Comparison of ENCODE assay signal across 8 cellular contexts in genomic region chr9:128159784-128160602, GRCh38. TPM values are rescaled to one million over a fixed set of nuclear protein-coding genes. Genes with fewer than 3 reads are reported as not detected.
A peak's percentile ranks its signal among the peaks of the same experiment; 100 is the strongest.
DNase-seq lines count a peak whose midpoint lies in the region; ATAC-seq and TF ChIP-seq lines count a peak whose summit lies in the region.

Gene BBLN (plus strand): TSS chr9:128160265. CDS start chr9:128160408, 143 bp downstream.

- peaks cover 12% of the 10 kb centered on the region for H3K79me1 ChIP-seq in trophoblast cell (ENCODE audit: low read length)

- peak within 1 kb of the TSS; percentile 88 for H2AK5ac ChIP-seq in trophoblast cell (ENCODE audit: low read length)

- peak within 1 kb of the TSS; percentile 94 for H2AFZ ChIP-seq in trophoblast cell (ENCODE audit: insufficient read depth, low read length, poor library complexity)

- H3K4me1 ChIP-seq in adipocyte (ENCODE audit: control insufficient read depth, insufficient read depth, low read length) (peaks cover 31% of the 10 kb centered on the region), cardiac muscle cell (ENCODE audit: low read depth) (no peaks in the 10 kb centered on the region), trophoblast cell (ENCODE audit: control insufficient read depth in 1 of 2, insufficient read depth in 2 of 2, low read length in 2 of 2) (peaks cover 5 to 9% of the 10 kb centered on the region in 2 experiments), tibial nerve (peaks cover 0 to 28% (median 5%) of the 10 kb centered on the region in 4 donors)

- H3K4me2 ChIP-seq in trophoblast cell (ENCODE audit: low read length), result peak within 1 kb of the TSS; percentile 80

- H3K23ac ChIP-seq in trophoblast cell (ENCODE audit: low read length), result no peak within 1 kb of the TSS

- no CpG with 5 or more reads among the region's 77 CpGs for WGBS in trophoblast cell (ENCODE audit: extremely low coverage, insufficient coverage, insufficient read length)
- 1% methylated on average over 36 to 68 of the region's 77 CpGs for WGBS in tibial nerve, 2 donors

- peak within 1 kb of the TSS; percentile 91 for H3K9ac ChIP-seq in adipocyte (ENCODE audit: low read length)
- peak within 1 kb of the TSS; percentile 81 for H3K9ac ChIP-seq in trophoblast cell (ENCODE audit: low read length)

- peaks cover 5% of the 10 kb centered on the region for H3K79me2 ChIP-seq in trophoblast cell (ENCODE audit: control insufficient read depth, insufficient read depth, low read length, poor library complexity)

- peak in 1 of 2 donors; percentile 44 for TF ChIP-seq POLR2A in tibial nerve (IDR thresholded peaks at IDR 0.05)

- no peak for TF ChIP-seq CTCF in GM10248 (IDR thresholded peaks at IDR 0.05; ENCODE audit: control extremely low read depth, extremely low read depth, low read depth, missing control alignments)
- TF ChIP-seq CTCF in cardiac muscle cell (IDR thresholded peaks at IDR 0.05; ENCODE audit: low read depth, low read length), result no peak
- TF ChIP-seq CTCF in tibial nerve (IDR thresholded peaks at IDR 0.05), result no peak

- peak within 1 kb of the TSS; percentile 26 for H2BK5ac ChIP-seq in trophoblast cell (ENCODE audit: low read depth, low read length, poor library complexity)

- CTCF ChIA-PET in GM10248 (lab: Yijun Ruan, JAX), result interaction anchor here (0.8 to 1.7 kb wide), 6 partner anchors 9 to 114 kb away, joined by 3 to 5 read pairs (median 4); no protein-coding TSS in a partner anchor

- H3K18ac ChIP-seq in trophoblast cell (ENCODE audit: low read length), result peak within 1 kb of the TSS; percentile 86

- peak within 1 kb of the TSS; percentile 14 for H2BK120ac ChIP-seq in trophoblast cell (ENCODE audit: insufficient read depth, low read length, poor library complexity)

- peak within 1 kb of the TSS; percentile 92 for H4K8ac ChIP-seq in trophoblast cell (ENCODE audit: low read depth, low read length)

- H3K9me3 ChIP-seq in adipocyte (ENCODE audit: control insufficient read depth, low read length) (no peaks in the 10 kb centered on the region), cardiac muscle cell (ENCODE audit: low read depth) (no peaks in the 10 kb centered on the region), trophoblast cell (ENCODE audit: insufficient read depth, low read depth, low read length) (no peaks in the 10 kb centered on the region), tibial nerve (no peaks in the 10 kb centered on the region)

- DNase-seq in GM10248 (ENCODE audit: extremely low spot score), result peak; percentile 100
- peak; percentile 60 for DNase-seq in NCI-H1436 treated with DMSO at 0.1 percent for 48 hours (lab: John Stamatoyannopoulos, UW)
- DNase-seq in T follicular helper cell (ENCODE audit: low read depth), result peak; percentile 86
- DNase-seq in adipocyte (ENCODE audit: low read depth), result peak; percentile 97
- DNase-seq in cardiac muscle cell (ENCODE audit: low read depth in 1 of 2, low spot score in 1 of 2), result peak; percentile 96
- DNase-seq in trophoblast cell, result peak; percentile 92 to 94
- DNase-seq in tibial nerve (ENCODE audit: low spot score in 2 of 2), result peak; percentile 90 to 91

- peak within 1 kb of the TSS; percentile 83 for H3K14ac ChIP-seq in trophoblast cell (ENCODE audit: low read length)

- POLR2A ChIA-PET in GM10248 (lab: Yijun Ruan, JAX), result interaction anchor here (0.6 to 1.1 kb wide), 4 partner anchors 12 to 347 kb away, joined by 3 to 6 read pairs (median 3); no protein-coding TSS in a partner anchor

- H3K27ac ChIP-seq in cardiac muscle cell (no peak within 1 kb of the TSS), trophoblast cell (ENCODE audit: low read depth, low read length) (peak within 1 kb of the TSS; percentile 40), tibial nerve (peak within 1 kb of the TSS; percentile 38 to 90 (median 82))

- H2BK12ac ChIP-seq in trophoblast cell (ENCODE audit: low read length), result peak within 1 kb of the TSS; percentile 63

- H3K36me3 ChIP-seq in adipocyte (ENCODE audit: control insufficient read depth, insufficient read depth, low read length, severe bottlenecking) (peaks cover 17% of the 10 kb centered on the region), cardiac muscle cell (peaks cover 9% of the 10 kb centered on the region), trophoblast cell (ENCODE audit: control insufficient read depth in 1 of 2, insufficient read depth in 2 of 2, low read length in 2 of 2) (peaks cover 30% of the 10 kb centered on the region in 2 experiments), tibial nerve (peaks cover 0 to 31% (median 9%) of the 10 kb centered on the region in 3 donors)

- ATAC-seq in HG02678 (IDR thresholded peaks at IDR 0.05; ENCODE audit: unreplicated experiment), result peak; percentile 78

- peak in 1 of 2 donors; percentile 62 for TF ChIP-seq EP300 in tibial nerve (IDR thresholded peaks at IDR 0.05)

- H4K91ac ChIP-seq in trophoblast cell (ENCODE audit: low read depth, low read length), result peak within 1 kb of the TSS; percentile 66

- peak within 1 kb of the TSS; percentile 49 for H3K4ac ChIP-seq in trophoblast cell (ENCODE audit: low read depth, low read length)

- H3K4me3 ChIP-seq in adipocyte (ENCODE audit: low read length) (peak within 1 kb of the TSS; percentile 94), cardiac muscle cell (peak within 1 kb of the TSS; percentile 76), trophoblast cell (ENCODE audit: low read depth, low read length) (peak within 1 kb of the TSS; percentile 82), tibial nerve (peak within 1 kb of the TSS; percentile 57 to 86 (median 77))

- peak within 1 kb of the TSS; percentile 86 for H4K12ac ChIP-seq in trophoblast cell (ENCODE audit: low read depth, low read length)

- H3K27me3 ChIP-seq in adipocyte (replicated peaks; ENCODE audit: control insufficient read depth, insufficient read depth, low read length) (no peaks in the 10 kb centered on the region), cardiac muscle cell (no peaks in the 10 kb centered on the region), trophoblast cell (ENCODE audit: insufficient read depth, low read length) (no peaks in the 10 kb centered on the region), tibial nerve (no peaks in the 10 kb centered on the region)

RNA-seq across cellular contexts. Expression of gene BBLN, which starts in this region (rescaled TPM):
- total RNA-seq in cardiac muscle cell (595 and 729 TPM in 2 replicates), tibial nerve (100 to 1,000 TPM; 202 to 310 (median 243) TPM)
- 243 and 262 TPM in 2 replicates for polyA plus RNA-seq in cardiac muscle cell
- 57.0 and 59.5 TPM in 2 replicates for polyA plus RNA-seq in trophoblast cell (2013)
